In genomic region chr2:172169611-172170010, GRCh38 we compare ENCODE assay signal across 26 cellular contexts.
"Had no signal": no experiment of that assay in that cellular context is flagged by ENCODE, and none has a peak within 500 bp of the region (broad histone marks: within the 10 kb centered on the region; RNA-seq: fewer than 3 reads in every experiment).

No MANE protein-coding gene starts in this region.

- H3K36me3 ChIP-seq: adrenal gland, breast epithelium, MG63 had no signal

- FAIRE-seq: astrocyte had no signal

- H3K27ac ChIP-seq: adrenal gland, breast epithelium, PC-9 had no signal

- H3K4me3 ChIP-seq: adrenal gland, body of pancreas, breast epithelium, MG63, PC-9 had no signal

- H3K27me3 ChIP-seq: adrenal gland, body of pancreas, breast epithelium, MG63 had no signal

- DNase-seq: activated CD4-positive, alpha-beta T cell treated with anti-CD3 and anti-CD28 coated beads, Interleukin-2, amount 10 ng/mL, durations not matched to agents 7 days and 5 days; activated CD4-positive, alpha-beta T cell treated with anti-CD3 and anti-CD28 coated beads, Interleukin-2, amount 50 U/mL, for 48 hours; activated CD8-positive, alpha-beta T cell treated with anti-CD3 and anti-CD28 coated beads, Interleukin-2, amount 10 ng/mL, durations not matched to agents 7 days and 5 days; activated gamma-delta T cell treated with Interleukin-2 at 50 U/mL for 16 hours; activated naive CD4-positive, alpha-beta T cell treated with anti-CD3 and anti-CD28 coated beads for 36 hours; activated T-cell treated with anti-CD3 and anti-CD28 coated beads, Interleukin-2, amount 50 U/mL, for 24 hours; adrenal gland; body of pancreas; cerebellar nuclear complex; Karpas-422; MG63; NCI-H1048; NCI-H1105 treated with DMSO at 0.1 percent for 48 hours; NCI-H1436 treated with DMSO at 0.1 percent for 48 hours; NCI-H1694 treated with DMSO at 0.1 percent for 48 hours; NCI-H2029; NCI-H510A; NCI-H526; NCI-H748 treated with DMSO at 0.1 percent for 48 hours; NK-92 treated with Interleukin-12 subunit alpha and Interleukin-12 subunit beta, amount 100 ng/mL, for 24 hours; Right ventricle myocardium superior; SW 1271; T1000 had no signal

- H3K4me1 ChIP-seq: breast epithelium had no signal

- H3K9me3 ChIP-seq: adrenal gland, body of pancreas, breast epithelium, MG63 had no signal
